Comparison of ENCODE assay signal across 10 cellular contexts in genomic region chr15:63509933-63510547, GRCh38. TPM values are rescaled to one million over a fixed set of nuclear protein-coding genes. Genes with fewer than 3 reads are reported as not detected.
A peak's percentile ranks its signal among the peaks of the same experiment; 100 is the strongest.
DNase-seq lines count a peak whose midpoint lies in the region; ATAC-seq and TF ChIP-seq lines count a peak whose summit lies in the region.
"Had no signal": no experiment of that assay in that cellular context is flagged by ENCODE, and none has a peak within 500 bp of the region (broad histone marks: within the 10 kb centered on the region; RNA-seq: fewer than 3 reads in every experiment).

No MANE protein-coding gene starts in this region.

- ATAC-seq in HCT116 (no peak), T-helper 17 cell (peak; percentile 28), esophagus mucosa (peak; percentile 39)
- ATAC-seq: right cardiac atrium had no signal

- H3K27ac ChIP-seq in HCT116 (ENCODE audit: low read depth, low read length) (no peak overlapping the region), mesendoderm (ENCODE audit: low read depth, low read length) (no peak overlapping the region)

- H3K4me2 ChIP-seq in HCT116 (ENCODE audit: low read length), result peak overlapping the region; percentile 54
- peak overlapping the region; percentile 74 for H3K4me2 ChIP-seq in skeletal muscle satellite cell (ENCODE audit: low read length)
- H3K4me2 ChIP-seq in mesendoderm (ENCODE audit: low read length), result no peak overlapping the region

- H3K79me2 ChIP-seq in HCT116 (ENCODE audit: insufficient read depth, low read length) (peaks cover 100% of the 10 kb centered on the region), mesendoderm (ENCODE audit: control insufficient read depth, insufficient read depth, low read length) (peaks cover 30% of the 10 kb centered on the region)

- H3K27ac Mint-ChIP-seq in T-helper 17 cell, result peak overlapping the region; percentile 96

- H3K9me3 ChIP-seq in HCT116 (ENCODE audit: control insufficient read depth in 1 of 2, insufficient read depth in 1 of 2, low read depth in 1 of 2, low read length in 2 of 2), result no peaks in the 10 kb centered on the region
- H3K9me3 ChIP-seq in T-helper 17 cell (ENCODE audit: control insufficient read depth, low read length, poor library complexity, severe bottlenecking), result no peaks in the 10 kb centered on the region
- no peaks in the 10 kb centered on the region for H3K9me3 ChIP-seq in skeletal muscle satellite cell (replicated peaks; ENCODE audit: low read length)
- H3K9me3 ChIP-seq: upper lobe of left lung had no signal

- H3K27me3 ChIP-seq in HCT116 (ENCODE audit: insufficient read depth, low read length) (no peaks in the 10 kb centered on the region), skeletal muscle satellite cell (ENCODE audit: control insufficient read depth, insufficient read depth, low read length) (no peaks in the 10 kb centered on the region), mesendoderm (ENCODE audit: insufficient read depth, low read length, poor library complexity) (no peaks in the 10 kb centered on the region)
- H3K27me3 ChIP-seq: upper lobe of left lung had no signal

- peaks cover 3% of the 10 kb centered on the region for H3K36me3 Mint-ChIP-seq in T-helper 17 cell (ENCODE audit: low read depth)

- peaks cover 64% of the 10 kb centered on the region for H4K20me1 ChIP-seq in HCT116 (ENCODE audit: insufficient read depth)

- H3K9ac ChIP-seq in HCT116 (ENCODE audit: low read length), result 0 out of 2 replicates have a peak overlapping the region, but pooled peaks have one; percentile 8
- peak overlapping the region; percentile 32 for H3K9ac ChIP-seq in skeletal muscle satellite cell (ENCODE audit: low read depth, low read length)
- no peak overlapping the region for H3K9ac ChIP-seq in mesendoderm (ENCODE audit: low read length)

- no peak for TF ChIP-seq CTCF in HCT116 (IDR thresholded peaks at IDR 0.05 in 2 of 3, conservative IDR thresholded peaks at IDR 0.05 in 1 of 3; ENCODE audit: borderline replicate concordance in 1 of 3, insufficient read depth in 1 of 3, low read depth in 2 of 3, low read length in 2 of 3)

- peaks cover 12% of the 10 kb centered on the region for H3K79me1 ChIP-seq in mesendoderm (ENCODE audit: low read length)

- intact Hi-C loops in HCT116 (cut with micrococcal nuclease), result no loop called here

- H3K4me3 Mint-ChIP-seq in T-helper 17 cell, result peak overlapping the region; percentile 85

- no peak overlapping the region for H3K4me3 ChIP-seq in HCT116 (replicated peaks in 1 of 2; ENCODE audit: low read depth in 1 of 2, low read length in 2 of 2)
- H3K4me3 ChIP-seq in skeletal muscle satellite cell (ENCODE audit: low read length), result peak overlapping the region; percentile 47
- no peak overlapping the region for H3K4me3 ChIP-seq in mesendoderm (ENCODE audit: low read length)
- H3K4me3 ChIP-seq: upper lobe of left lung had no signal

- no peak overlapping the region for H4K5ac ChIP-seq in mesendoderm (ENCODE audit: low read length)

- no peak overlapping the region for H3K23ac ChIP-seq in mesendoderm (ENCODE audit: low read length)

- no peak for DNase-seq in HCT116 (ENCODE audit: low read depth, low spot score)
- DNase-seq in T-helper 17 cell, result no peak
- no peak for DNase-seq in mesendoderm
- DNase-seq in NCI-H1417 (lab: John Stamatoyannopoulos, UW), result no peak
- no peak for DNase-seq in DMS53 (lab: John Stamatoyannopoulos, UW)
- DNase-seq in activated CD8-positive, alpha-beta memory T cell treated with anti-CD3 and anti-CD28 coated beads, Interleukin-2, amount 50 U/mL, for 4 hours, result no peak
- DNase-seq: right cardiac atrium, upper lobe of left lung had no signal

- no peak overlapping the region for H2AK5ac ChIP-seq in mesendoderm (ENCODE audit: low read length)

- TF ChIP-seq RAD21 in HCT116 (IDR thresholded peaks at IDR 0.05; ENCODE audit: low read depth), result no peak

- no peak overlapping the region for H3K56ac ChIP-seq in mesendoderm (ENCODE audit: low read length)

- H3K4me1 ChIP-seq in HCT116 (ENCODE audit: control insufficient read depth in 1 of 2, insufficient read depth in 2 of 2, low read length in 2 of 2) (peaks cover 36 to 54% of the 10 kb centered on the region in 2 experiments), skeletal muscle satellite cell (ENCODE audit: control insufficient read depth, insufficient read depth, low read length) (peaks cover 59% of the 10 kb centered on the region), mesendoderm (ENCODE audit: control insufficient read depth, low read depth, low read length) (peaks cover 4% of the 10 kb centered on the region)

- POLR2A ChIA-PET in HCT116 (lab: Charles Lee), result interaction anchor here (0.7 to 2.1 kb wide), 2 partner anchors 8 to 9 kb away, joined by 3 to 8 read pairs; no protein-coding TSS in a partner anchor

- no peaks in the 10 kb centered on the region for H3K27me3 Mint-ChIP-seq in T-helper 17 cell

- WGBS in mesendoderm (ENCODE audit: extremely low coverage, insufficient coverage, low lambda C conversion rate), result no CpG with 5 or more reads among the region's 4 CpGs

- H3K4me1 Mint-ChIP-seq in T-helper 17 cell, result peaks cover 58% of the 10 kb centered on the region

- H3K4ac ChIP-seq in mesendoderm (ENCODE audit: low read depth, low read length), result no peak overlapping the region

- no peak overlapping the region for H2BK5ac ChIP-seq in mesendoderm (ENCODE audit: low read length)

- H3K18ac ChIP-seq in mesendoderm (ENCODE audit: low read length), result no peak overlapping the region

- H2AFZ ChIP-seq in HCT116 (ENCODE audit: low read depth, low read length, poor library complexity, severe bottlenecking), result no peak overlapping the region

- no peak overlapping the region for H4K8ac ChIP-seq in mesendoderm (ENCODE audit: low read depth, low read length)

- RAD21 ChIA-PET in HCT116 (lab: Charles Lee; ENCODE audit: low non-redundant PET in 1 of 2, low total read pairs in 2 of 2, uncharacterized antibody in 2 of 2, unreplicated experiment in 2 of 2), result no interaction called here

- no peak overlapping the region for H2BK120ac ChIP-seq in mesendoderm (ENCODE audit: low read depth, low read length)

- no peaks in the 10 kb centered on the region for H3K9me2 ChIP-seq in HCT116 (ENCODE audit: insufficient read depth)

- H3K36me3 ChIP-seq in HCT116 (ENCODE audit: control insufficient read depth in 1 of 2, insufficient read depth in 2 of 2, low read length in 2 of 2), result no peaks in the 10 kb centered on the region
- H3K36me3 ChIP-seq in skeletal muscle satellite cell (ENCODE audit: insufficient read depth, low read length), result no peaks in the 10 kb centered on the region
- no peaks in the 10 kb centered on the region for H3K36me3 ChIP-seq in mesendoderm (ENCODE audit: control insufficient read depth, insufficient read depth, low read length)
- H3K36me3 ChIP-seq: upper lobe of left lung had no signal

- no peak overlapping the region for H2BK15ac ChIP-seq in mesendoderm (replicated peaks; ENCODE audit: low read depth)

- TF ChIP-seq POLR2A in HCT116 (IDR thresholded peaks at IDR 0.05; ENCODE audit: borderline replicate concordance, extremely low read depth, insufficient read depth, insufficient read length), result no peak

- BruUV-seq in HCT116 (replicated peaks; lab: Mats Ljungman, UMichigan), result no TSS peak

- CTCF ChIA-PET in HCT116 (lab: Charles Lee), result interaction anchor here (1.1 to 1.9 kb wide), 3 partner anchors 23 to 89 kb away, joined by 3 to 6 read pairs (median 4); no protein-coding TSS in a partner anchor

TF ChIP-seq in HCT116, 20 proteins besides CTCF, POLR2A, EP300 and RAD21 (continues in another document):
- TF ChIP-seq TCF7L2 (IDR thresholded peaks at IDR 0.05; ENCODE audit: borderline replicate concordance, extremely low read depth, insufficient read depth, insufficient read length) (no peak), POLR2AphosphoS5 (IDR thresholded peaks at IDR 0.05; ENCODE audit: low read depth, low read length) (no peak), MAX (IDR thresholded peaks at IDR 0.05) (no peak), EZH2 (IDR thresholded peaks at IDR 0.05) (no peak), SP1 (IDR thresholded peaks at IDR 0.05; ENCODE audit: low read depth) (no peak), ELF1 (IDR thresholded peaks at IDR 0.05; ENCODE audit: borderline replicate concordance, low read depth) (no peak), EGR1 (IDR thresholded peaks at IDR 0.05; ENCODE audit: low read depth) (no peak), REST (IDR thresholded peaks at IDR 0.05; ENCODE audit: low read depth) (no peak), SRF (IDR thresholded peaks at IDR 0.05; ENCODE audit: low read depth) (no peak), EZH2phosphoT487 (IDR thresholded peaks at IDR 0.05; ENCODE audit: borderline replicate concordance) (no peak), CEBPB (IDR thresholded peaks at IDR 0.05; ENCODE audit: low read depth) (no peak), ZFX (IDR thresholded peaks at IDR 0.05) (no peak)

RNA-seq across cellular contexts. Expression of gene USP3, which starts 5.6 kb away (rescaled TPM):
- total RNA-seq in HCT116 (2021; ENCODE audit: unreplicated experiment), result 61.6 TPM
- polyA plus RNA-seq in HCT116 (2012), result 36.3 and 40.8 TPM in 2 replicates
- total RNA-seq in T-helper 17 cell, result 100 to 1,000 TPM; 219 to 288 TPM
- 37.0 TPM for total RNA-seq in esophagus mucosa
- total RNA-seq in skeletal muscle satellite cell (2012; rRNA removed), result 32.1 and 37.0 TPM in 2 replicates
- polyA plus RNA-seq in mesendoderm (2013, experiment 1 of 2), result 10.3 TPM
- polyA plus RNA-seq in mesendoderm (2013, experiment 2 of 2), result 9.1 TPM
